In the genomic region with DNA sequence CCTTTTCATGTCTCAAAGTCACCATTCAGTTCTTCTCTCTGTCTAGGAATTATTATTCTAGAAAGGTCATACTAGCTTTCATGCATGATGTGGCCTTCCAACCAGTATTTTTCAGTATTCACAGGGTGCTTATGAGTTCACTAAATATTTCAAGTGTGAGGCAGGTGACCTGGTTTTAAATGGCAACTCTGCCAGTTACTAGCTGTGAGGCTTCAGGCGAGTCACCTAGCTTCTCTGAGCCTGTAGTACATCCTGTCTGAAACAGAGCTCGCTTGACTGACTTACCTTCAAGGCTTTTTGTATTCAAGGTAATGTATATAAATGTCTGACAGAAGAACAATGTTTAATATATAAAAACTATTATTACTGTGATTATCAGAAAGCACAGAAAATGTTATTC, we compare ENCODE assay signal across 14 cellular contexts. TPM values are rescaled to one million over a fixed set of nuclear protein-coding genes. Genes with fewer than 3 reads are reported as not detected.
DNase-seq lines count a peak whose midpoint lies in the region; ATAC-seq and TF ChIP-seq lines count a peak whose summit lies in the region.
"Had no signal": no experiment of that assay in that cellular context is flagged by ENCODE, and none has a peak within 500 bp of the region (broad histone marks: within the 10 kb centered on the region; RNA-seq: fewer than 3 reads in every experiment).

No MANE protein-coding gene starts in this region.

- no peaks in the 10 kb centered on the region for H3K36me3 Mint-ChIP-seq in CD4-positive, alpha-beta memory T cell
- H3K36me3 Mint-ChIP-seq in activated CD4-positive, alpha-beta memory T cell treated with anti-CD3 and anti-CD28 coated beads for 36 hours, result no peaks in the 10 kb centered on the region
- H3K36me3 Mint-ChIP-seq: CD8-positive, alpha-beta T cell had no signal

- no peaks in the 10 kb centered on the region for H3K9me3 Mint-ChIP-seq in CD4-positive, alpha-beta memory T cell
- H3K9me3 Mint-ChIP-seq in activated CD4-positive, alpha-beta memory T cell treated with anti-CD3 and anti-CD28 coated beads for 36 hours, result no peaks in the 10 kb centered on the region

- no peaks in the 10 kb centered on the region for H3K36me3 ChIP-seq in CD4-positive, alpha-beta memory T cell (ENCODE audit: insufficient read depth, low read length)
- no peaks in the 10 kb centered on the region for H3K36me3 ChIP-seq in upper lobe of right lung
- H3K36me3 ChIP-seq: prostate gland had no signal

- POLR2A ChIA-PET in CD4-positive, alpha-beta memory T cell (lab: Charles Lee; ENCODE audit: partially characterized antibody), result interaction anchor here (0.9 to 15.8 kb wide), 3 partner anchors 9 to 112 kb away, joined by 3 to 308 read pairs (median 3); a partner anchor contains a TSS
- POLR2A ChIA-PET in activated CD4-positive, alpha-beta memory T cell treated with anti-CD3 and anti-CD28 coated beads for 36 hours (lab: Charles Lee), result interaction anchor here (1.9 kb wide), 1 partner anchor 19 kb away, joined by 15 read pairs; a partner anchor contains a TSS

- peak overlapping the region in 2 of 8 donors; percentile 9 to 25 for H3K4me3 Mint-ChIP-seq in CD4-positive, alpha-beta memory T cell
- no peak overlapping the region for H3K4me3 Mint-ChIP-seq in activated CD4-positive, alpha-beta memory T cell treated with anti-CD3 and anti-CD28 coated beads for 36 hours
- H3K4me3 Mint-ChIP-seq: CD8-positive, alpha-beta T cell had no signal

- no peak overlapping the region for H3K27ac ChIP-seq in CD4-positive, alpha-beta memory T cell (ENCODE audit: low read depth, low read length)
- H3K27ac ChIP-seq in upper lobe of right lung, result no peak overlapping the region
- H3K27ac ChIP-seq: PC-9, prostate gland had no signal

- peak overlapping the region in 6 of 7 donors; percentile 57 to 96 (median 75) for H3K27ac Mint-ChIP-seq in CD4-positive, alpha-beta memory T cell
- H3K27ac Mint-ChIP-seq in activated CD4-positive, alpha-beta memory T cell treated with anti-CD3 and anti-CD28 coated beads for 36 hours, result peak overlapping the region; percentile 85

- no peak overlapping the region for H3K4me3 ChIP-seq in CD4-positive, alpha-beta memory T cell (ENCODE audit: low read length in 2 of 2)
- H3K4me3 ChIP-seq in upper lobe of right lung, result no peak overlapping the region
- H3K4me3 ChIP-seq: PC-9, prostate gland had no signal

- H3K27me3 ChIP-seq in CD4-positive, alpha-beta memory T cell (ENCODE audit: insufficient read depth, low read length), result no peaks in the 10 kb centered on the region
- H3K27me3 ChIP-seq in upper lobe of right lung, result no peaks in the 10 kb centered on the region

- H3K9me3 ChIP-seq in CD4-positive, alpha-beta memory T cell (ENCODE audit: control insufficient read depth in 1 of 2, low read length in 2 of 2), result no peaks in the 10 kb centered on the region
- H3K9me3 ChIP-seq in upper lobe of right lung, result no peaks in the 10 kb centered on the region
- H3K9me3 ChIP-seq: prostate gland had no signal

- in situ Hi-C loops in G401 (cut with HindIII; ENCODE audit: low sequenced_read_pairs), result no loop called here

- no peak for ATAC-seq in upper lobe of right lung
- ATAC-seq: CD8-positive, alpha-beta T cell had no signal

- no peaks in the 10 kb centered on the region for H3K27me3 Mint-ChIP-seq in CD4-positive, alpha-beta memory T cell
- H3K27me3 Mint-ChIP-seq in activated CD4-positive, alpha-beta memory T cell treated with anti-CD3 and anti-CD28 coated beads for 36 hours, result no peaks in the 10 kb centered on the region

- peaks cover 70 to 97% (median 88%) of the 10 kb centered on the region in 4 donors for H3K4me1 Mint-ChIP-seq in CD4-positive, alpha-beta memory T cell
- H3K4me1 Mint-ChIP-seq in activated CD4-positive, alpha-beta memory T cell treated with anti-CD3 and anti-CD28 coated beads for 36 hours (ENCODE audit: low read depth), result peaks cover 87% of the 10 kb centered on the region

- CTCF ChIA-PET in CD4-positive, alpha-beta memory T cell (lab: Charles Lee; ENCODE audit: partially characterized antibody), result interaction anchor here (0.9 to 1.4 kb wide), 4 partner anchors 8 to 20 kb away, joined by 4 to 10 read pairs (median 4); a partner anchor contains a TSS
- CTCF ChIA-PET in activated CD4-positive, alpha-beta memory T cell treated with anti-CD3 and anti-CD28 coated beads for 36 hours (lab: Charles Lee), result interaction anchor here (1.1 to 1.7 kb wide), 3 partner anchors 19 to 115 kb away, joined by 3 to 20 read pairs (median 3); a partner anchor contains a TSS

- intact Hi-C loops in CD4-positive, alpha-beta memory T cell (cut with micrococcal nuclease), result loop anchor here (5.0 kb wide), 6 partner anchors 268 to 1563 kb away; a partner anchor contains a TSS
- intact Hi-C loops in activated CD4-positive, alpha-beta memory T cell treated with anti-CD3 and anti-CD28 coated beads for 36 hours (cut with micrococcal nuclease), result loop anchor here (5.0 kb wide), 2 partner anchors 583 to 612 kb away; no protein-coding TSS in a partner anchor
- intact Hi-C loops in upper lobe of right lung (cut with DNase I), result no loop called here

- no peak for TF ChIP-seq CTCF in upper lobe of right lung (IDR thresholded peaks at IDR 0.05)

- H3K4me1 ChIP-seq in CD4-positive, alpha-beta memory T cell (ENCODE audit: insufficient read depth, low read length), result peaks cover 95% of the 10 kb centered on the region
- H3K4me1 ChIP-seq in upper lobe of right lung, result no peaks in the 10 kb centered on the region
- H3K4me1 ChIP-seq: prostate gland had no signal

- DNase-seq in AG08395 (ENCODE audit: low spot score), result peak; percentile 11
- DNase-seq in CD4-positive, alpha-beta memory T cell, result no peak
- peak; percentile 47 for DNase-seq in activated CD4-positive, alpha-beta memory T cell treated with anti-CD3 and anti-CD28 coated beads for 36 hours
- DNase-seq in glomerular visceral epithelial cell (ENCODE audit: extremely low spot score), result peak; percentile 35
- DNase-seq in HUDEP-2 (lab: John Stamatoyannopoulos, UW; ENCODE audit: unreplicated experiment in 76 of 76), result no peak
- no peak for DNase-seq in HT-29 (ENCODE audit: low spot score)
- DNase-seq in upper lobe of right lung, result no peak
- DNase-seq in G401 (ENCODE audit: low spot score), result no peak
- DNase-seq: amniotic stem cell; CD8-positive, alpha-beta T cell; dermis blood vessel endothelial cell; NCI-H1092 treated with DMSO at 0.1 percent for 48 hours; PC-9 had no signal

RNA-seq across cellular contexts. Expression of a gene that starts 19.4 kb away (rescaled TPM):
- 10 to 100 TPM; 26.9 to 31.9 TPM for total RNA-seq in CD4-positive, alpha-beta memory T cell
- 10 to 100 TPM; 16.1 to 23.3 TPM for polyA plus RNA-seq in CD4-positive, alpha-beta memory T cell
- total RNA-seq in activated CD4-positive, alpha-beta memory T cell treated with anti-CD3 and anti-CD28 coated beads for 36 hours, result 10 to 100 TPM; 24.8 to 25.0 TPM
- total RNA-seq in HT-29 (2014; rRNA removed; shearing (Covaris generic)), result 6.6 and 7.1 TPM in 2 replicates
- 34.4 TPM for total RNA-seq in upper lobe of right lung
- total RNA-seq in G401 (2014; rRNA removed; shearing (Covaris generic)), result 1.6 and 1.9 TPM in 2 replicates

Comparison
In these comparisons a context has a peak if more than half of its experiments do, and no peak if none do; other contexts are left out.
1. DNase-seq: peak in AG08395 (single experiment), activated CD4-positive, alpha-beta memory T cell treated with anti-CD3 and anti-CD28 coated beads for 36 hours (single experiment) and glomerular visceral epithelial cell (single experiment); none in CD4-positive, alpha-beta memory T cell (0 of 5), HUDEP-2 (0 of 76), HT-29 (single experiment), upper lobe of right lung (single experiment) and G401 (single experiment).